ENCODE assay signal across 8 cellular contexts in genomic region chr11:134252539-134253188, GRCh38. TPM values are rescaled to one million over a fixed set of nuclear protein-coding genes. Genes with fewer than 3 reads are reported as not detected.
DNase-seq lines count a peak whose midpoint lies in the region; ATAC-seq, FAIRE-seq and TF ChIP-seq lines count a peak whose summit lies in the region.

No MANE protein-coding gene starts in this region.

- POLR2A ChIA-PET in A549 (lab: Yijun Ruan, JAX) = interaction anchor here (1.2 to 1.3 kb wide), 2 partner anchors 28 kb away, joined by 3 to 19 read pairs; partner anchors contain the start of genes NCAPD3 and VPS26B

- no peak for TF ChIP-seq CTCF in A549 (IDR thresholded peaks at IDR 0.05)
- no peak for TF ChIP-seq CTCF in OCI-LY3 (IDR thresholded peaks at IDR 0.05; ENCODE audit: low read depth, low read length)
- TF ChIP-seq CTCF in mammary epithelial cell (conservative IDR thresholded peaks at IDR 0.05 in 1 of 2, IDR thresholded peaks at IDR 0.05 in 1 of 2; ENCODE audit: extremely low read depth in 1 of 2, insufficient read depth in 1 of 2, low read depth in 1 of 2, low read length in 2 of 2) = no peak
- no peak for TF ChIP-seq CTCF in liver (IDR thresholded peaks at IDR 0.05; ENCODE audit: low read depth, low read length, missing input control)
- TF ChIP-seq CTCF in suprapubic skin (IDR thresholded peaks at IDR 0.05) = no peak

- CTCF ChIA-PET in A549 (lab: Yijun Ruan, JAX) (interaction anchor here (0.8 to 1.0 kb wide), 2 partner anchors 10 to 325 kb away, joined by 3 read pairs; no protein-coding TSS in a partner anchor), mammary epithelial cell (lab: Charles Lee; ENCODE audit: low non-redundant PET) (no interaction called here)

- no peak for FAIRE-seq in A549 (lab: Jason Lieb, UNC)

- H4K20me1 ChIP-seq in OCI-LY3 (ENCODE audit: insufficient read depth, low read length) (no peaks in the 10 kb centered on the region), mammary epithelial cell (ENCODE audit: insufficient read depth, low read length) (no peaks in the 10 kb centered on the region)

- H3K9me3 ChIP-seq in A549 (no peaks in the 10 kb centered on the region), OCI-LY3 (ENCODE audit: insufficient read depth, low read length) (no peaks in the 10 kb centered on the region), mammary epithelial cell (replicated peaks; ENCODE audit: insufficient read depth, low read length) (no peaks in the 10 kb centered on the region), liver (ENCODE audit: control insufficient read depth in 4 of 4, low read length in 3 of 4) (no peaks in the 10 kb centered on the region), suprapubic skin (no peaks in the 10 kb centered on the region)

- H3K4me2 ChIP-seq in A549 (peak overlapping the region; percentile 78), OCI-LY3 (ENCODE audit: low read length) (peak overlapping the region; percentile 92), mammary epithelial cell (ENCODE audit: insufficient read depth, low read depth, low read length) (peak overlapping the region; percentile 74)

- TF ChIP-seq RAD21 in A549 (conservative IDR thresholded peaks at IDR 0.05 in 1 of 2, IDR thresholded peaks at IDR 0.05 in 1 of 2) (no peak), liver (IDR thresholded peaks at IDR 0.05) (no peak)

- peak overlapping the region; percentile 59 to 89 for H3K27ac ChIP-seq in A549
- no peak overlapping the region; the same call in 1 of the 2 replicates for H3K27ac ChIP-seq in OCI-LY3 (ENCODE audit: low read length)
- no peak overlapping the region for H3K27ac ChIP-seq in mammary epithelial cell (ENCODE audit: insufficient read depth, low read depth, low read length)
- peak overlapping the region; percentile 79 to 81 for H3K27ac ChIP-seq in liver (ENCODE audit: low read depth in 1 of 2, low read length in 2 of 2)
- H3K27ac ChIP-seq in suprapubic skin = peak overlapping the region; percentile 74

- H2AFZ ChIP-seq in OCI-LY3 (ENCODE audit: low read depth, low read length) = peak overlapping the region; percentile 94
- H2AFZ ChIP-seq in mammary epithelial cell (ENCODE audit: low read depth, low read length) = peak overlapping the region; percentile 97

- TF ChIP-seq POLR2A in A549 (IDR thresholded peaks at IDR 0.05; ENCODE audit: low read length) (no peak), suprapubic skin (IDR thresholded peaks at IDR 0.05) (no peak)

- H3K4me3 ChIP-seq in A549 (peak overlapping the region; percentile 55), OCI-LY3 (ENCODE audit: low read length) (peak overlapping the region; percentile 91), mammary epithelial cell (replicated peaks in 1 of 3; ENCODE audit: insufficient read depth in 1 of 3, low read depth in 2 of 3, low read length in 3 of 3) (peak overlapping the region; percentile 87 to 94 (median 92)), liver (ENCODE audit: low read depth in 1 of 3, low read length in 3 of 3) (peak overlapping the region; percentile 90 to 100 (median 91)), suprapubic skin (peak overlapping the region; percentile 90)

- 16% methylated on average over 22 of the region's 22 CpGs for WGBS in A549 (ENCODE audit: missing lambda C conversion rate)
- WGBS in mammary epithelial cell (ENCODE audit: low coverage, missing lambda C conversion rate) = 2% methylated on average over 22 of the region's 22 CpGs
- 4% methylated on average over 22 of the region's 22 CpGs for WGBS in liver
- WGBS in suprapubic skin = 3% methylated on average over 22 of the region's 22 CpGs

- H3K79me2 ChIP-seq in OCI-LY3 (ENCODE audit: low read length) (peaks cover 14% of the 10 kb centered on the region), mammary epithelial cell (ENCODE audit: insufficient read depth, low read length) (peaks cover 39% of the 10 kb centered on the region)

- DNase-seq in A549 (ENCODE audit: low read depth in 1 of 2, low spot score in 1 of 2) (peak in 1 of 2 experiments; percentile 4), mammary epithelial cell (peak; percentile 45), suprapubic skin (ENCODE audit: low spot score in 2 of 2) (no peak), foreskin melanocyte (no peak)

- no TSS peak for BruUV-seq in mammary epithelial cell (replicated peaks; lab: Mats Ljungman, UMichigan)

- dilution Hi-C loops in mammary epithelial cell (cut with HindIII; ENCODE audit: low sequenced_read_pairs) = no loop called here

- H3K27me3 ChIP-seq in OCI-LY3 (ENCODE audit: low read depth, low read length) = no peaks in the 10 kb centered on the region
- H3K27me3 ChIP-seq in mammary epithelial cell (ENCODE audit: insufficient read depth, low read length) = no peaks in the 10 kb centered on the region
- H3K27me3 ChIP-seq in liver (ENCODE audit: control insufficient read depth in 4 of 4, insufficient read depth in 4 of 4, low read length in 3 of 4) = no peaks in the 10 kb centered on the region
- no peaks in the 10 kb centered on the region for H3K27me3 ChIP-seq in suprapubic skin

- intact Hi-C loops in mammary epithelial cell (cut with micrococcal nuclease) = loop anchor here (2.0 to 5.0 kb wide), 3 partner anchors 22 to 200 kb away; partner anchors contain the start of gene VPS26B

- H3K9ac ChIP-seq in OCI-LY3 (ENCODE audit: low read length) = peak overlapping the region; percentile 76
- peak overlapping the region; percentile 25 for H3K9ac ChIP-seq in mammary epithelial cell (ENCODE audit: insufficient read depth, low read length)
- H3K9ac ChIP-seq in liver (ENCODE audit: low read depth in 1 of 2, low read length in 2 of 2) = peak overlapping the region; percentile 55 to 98

- peaks cover 13% of the 10 kb centered on the region for H3K4me1 ChIP-seq in A549
- peaks cover 10% of the 10 kb centered on the region for H3K4me1 ChIP-seq in OCI-LY3 (ENCODE audit: low read length)
- peaks cover 6% of the 10 kb centered on the region for H3K4me1 ChIP-seq in mammary epithelial cell (ENCODE audit: insufficient read depth, low read length)
- H3K4me1 ChIP-seq in liver (ENCODE audit: control insufficient read depth in 4 of 4, insufficient read depth in 4 of 4, low read length in 3 of 4) = peaks cover 11 to 34% (median 30%) of the 10 kb centered on the region in 4 donors
- H3K4me1 ChIP-seq in suprapubic skin = peaks cover 30% of the 10 kb centered on the region

- no peak for TF ChIP-seq EP300 in A549 (IDR thresholded peaks at IDR 0.05)
- TF ChIP-seq EP300 in suprapubic skin (IDR thresholded peaks at IDR 0.05) = no peak

- ATAC-seq in A549 = peak; percentile 55 to 63
- peak; percentile 32 for ATAC-seq in GM18502 (IDR thresholded peaks at IDR 0.05; ENCODE audit: poor library complexity, unreplicated experiment)
- peak; percentile 27 for ATAC-seq in HG03060 (IDR thresholded peaks at IDR 0.05; ENCODE audit: low read depth, unreplicated experiment)

- H3K36me3 ChIP-seq in OCI-LY3 (replicated peaks; ENCODE audit: low read depth, low read length) = peaks cover 24% of the 10 kb centered on the region
- H3K36me3 ChIP-seq in mammary epithelial cell (ENCODE audit: insufficient read depth, low read length) = no peaks in the 10 kb centered on the region
- H3K36me3 ChIP-seq in liver (ENCODE audit: control insufficient read depth in 4 of 4, insufficient read depth in 3 of 4, low read depth in 1 of 4, low read length in 3 of 4) = peaks cover 0 to 19% (median 16%) of the 10 kb centered on the region in 4 donors
- H3K36me3 ChIP-seq in suprapubic skin = peaks cover 35% of the 10 kb centered on the region

- in situ Hi-C loops in mammary epithelial cell (cut with MboI; ENCODE audit: low sequenced_read_pairs in 2 of 2) = no loop called here

RNA-seq across cellular contexts. Expression of gene THYN1, which starts 0.5 kb away (rescaled TPM):
- polyA plus RNA-seq in A549 (2011; rRNA removed) (27.9 and 32.7 TPM in 2 replicates), A549 (2017; fragmentation: RNase III; extraction: RNeasy Plus Mini Kit Qiagen cat#74134 plus additional on column Dnase treatment) (16.9 to 22.6 TPM (median 20.8 TPM) in 3 replicates), mammary epithelial cell (42.9 TPM), liver (10 to 100 TPM; 22.1 to 34.3 TPM)
- 14.6 and 14.8 TPM in 2 replicates for polyA plus RNA-seq in A549 (2012; cell fraction: cytosol; rRNA removed)
- polyA plus RNA-seq in A549 (2012; cell fraction: nucleus; rRNA removed) = 5.8 and 7.7 TPM in 2 replicates
- 14.3 and 18.5 TPM in 2 replicates for polyA minus RNA-seq in A549 (2011; rRNA and poly(A)+ RNA removed)
- total RNA-seq in mammary epithelial cell (10 to 100 TPM; 30.2 to 38.0 TPM), liver (10 to 100 TPM; 25.3 to 26.8 TPM), suprapubic skin (10 to 100 TPM; 31.7 to 62.8 (median 42.6) TPM)
- 20.2 TPM for polyA minus RNA-seq in mammary epithelial cell

RNA-seq across cellular contexts. Expression of gene ACAD8, which starts 0.7 kb away (rescaled TPM):
- 16.8 and 16.9 TPM in 2 replicates for polyA plus RNA-seq in A549 (2011; rRNA removed)
- 11.6 TPM in 2 replicates for polyA plus RNA-seq in A549 (2012; cell fraction: cytosol; rRNA removed)
- polyA plus RNA-seq in A549 (2012; cell fraction: nucleus; rRNA removed) = 21.7 and 24.7 TPM in 2 replicates
- polyA plus RNA-seq in A549 (2017; fragmentation: RNase III; extraction: RNeasy Plus Mini Kit Qiagen cat#74134 plus additional on column Dnase treatment) = 13.5 to 15.9 TPM (median 14.3 TPM) in 3 replicates
- polyA minus RNA-seq in A549 (2011; rRNA and poly(A)+ RNA removed) = 6.7 and 10.0 TPM in 2 replicates
- 10 to 100 TPM; 20.8 to 21.0 TPM for total RNA-seq in mammary epithelial cell
- 19.5 TPM for polyA plus RNA-seq in mammary epithelial cell
- 27.5 TPM for polyA minus RNA-seq in mammary epithelial cell
- total RNA-seq in liver = 10 to 100 TPM; 14.1 to 32.2 TPM
- 10 to 100 TPM; 24.1 to 30.1 TPM for polyA plus RNA-seq in liver
- 10 to 100 TPM; 46.3 to 71.2 (median 59.8) TPM for total RNA-seq in suprapubic skin

RNA-seq across cellular contexts. Expression of gene GLB1L3, which starts 23.5 kb away (rescaled TPM):
- polyA plus RNA-seq in A549 (2011; rRNA removed) (not detected in 2 replicates), A549 (2017; fragmentation: RNase III; extraction: RNeasy Plus Mini Kit Qiagen cat#74134 plus additional on column Dnase treatment) (not detected in 3 replicates), mammary epithelial cell (2.1 TPM), liver (not detected)
- polyA plus RNA-seq in A549 (2012; cell fraction: cytosol; rRNA removed) = not detected in 2 replicates
- polyA plus RNA-seq in A549 (2012; cell fraction: nucleus; rRNA removed) = 0.01 and 0.06 TPM in 2 replicates
- not detected in 2 replicates for polyA minus RNA-seq in A549 (2011; rRNA and poly(A)+ RNA removed)
- total RNA-seq in mammary epithelial cell (1 to 10 TPM in 1 of 2 donors, under 1 TPM in 1; 0.50 to 6.3 TPM), liver (under 1 TPM in 1 of 2 donors, not detected in 1; 0.08 TPM), suprapubic skin (1 to 10 TPM; 5.1 to 6.1 (median 5.9) TPM)
- polyA minus RNA-seq in mammary epithelial cell = not detected

RNA-seq across cellular contexts. Expression of gene VPS26B, which starts 28.2 kb away (rescaled TPM):
- 25.7 and 26.3 TPM in 2 replicates for polyA plus RNA-seq in A549 (2011; rRNA removed)
- polyA plus RNA-seq in A549 (2012; cell fraction: cytosol; rRNA removed) = 20.2 and 21.8 TPM in 2 replicates
- polyA plus RNA-seq in A549 (2012; cell fraction: nucleus; rRNA removed) = 27.0 and 28.5 TPM in 2 replicates
- polyA plus RNA-seq in A549 (2017; fragmentation: RNase III; extraction: RNeasy Plus Mini Kit Qiagen cat#74134 plus additional on column Dnase treatment) = 18.6 to 20.7 TPM (median 19.2 TPM) in 3 replicates
- polyA minus RNA-seq in A549 (2011; rRNA and poly(A)+ RNA removed) = 39.3 and 41.2 TPM in 2 replicates
- 10 to 100 TPM; 46.0 to 46.6 TPM for total RNA-seq in mammary epithelial cell
- 32.1 TPM for polyA plus RNA-seq in mammary epithelial cell
- 63.9 TPM for polyA minus RNA-seq in mammary epithelial cell
- 10 to 100 TPM; 19.3 to 35.0 TPM for total RNA-seq in liver
- polyA plus RNA-seq in liver = 10 to 100 TPM; 12.6 to 21.1 TPM
- 10 to 100 TPM; 60.4 to 80.9 (median 74.4) TPM for total RNA-seq in suprapubic skin

RNA-seq across cellular contexts. Expression of gene NCAPD3, which starts 28.9 kb away (rescaled TPM):
- polyA plus RNA-seq in A549 (2011; rRNA removed) (35.8 and 36.0 TPM in 2 replicates), A549 (2017; fragmentation: RNase III; extraction: RNeasy Plus Mini Kit Qiagen cat#74134 plus additional on column Dnase treatment) (25.6 to 26.6 TPM (median 26.0 TPM) in 3 replicates), mammary epithelial cell (33.3 TPM), liver (10 to 100 TPM; 14.1 to 16.6 TPM)
- polyA plus RNA-seq in A549 (2012; cell fraction: cytosol; rRNA removed) = 25.7 and 27.8 TPM in 2 replicates
- polyA plus RNA-seq in A549 (2012; cell fraction: nucleus; rRNA removed) = 44.9 and 49.7 TPM in 2 replicates
- polyA minus RNA-seq in A549 (2011; rRNA and poly(A)+ RNA removed) = 46.3 and 49.3 TPM in 2 replicates
- total RNA-seq in mammary epithelial cell (10 to 100 TPM; 16.2 to 36.9 TPM), liver (10 to 100 TPM; 31.8 to 35.4 TPM), suprapubic skin (10 to 100 TPM; 26.8 to 37.6 (median 30.8) TPM)
- 26.0 TPM for polyA minus RNA-seq in mammary epithelial cell

Comparison
In these comparisons a context has a peak if more than half of its experiments do, and no peak if none do; other contexts are left out.
1. H3K27ac ChIP-seq: peak in A549 (2 of 2), liver (2 of 2) and suprapubic skin (single experiment); none in OCI-LY3 (single experiment) and mammary epithelial cell (single experiment).
2. H3K9ac ChIP-seq: peak in every context shown above with its lines; median percentile 76 in liver; 76 in OCI-LY3; 25 in mammary epithelial cell.
3. Peak in every context shown above with its lines, with median percentiles within 50 percentile points of each other: ATAC-seq, H3K4me2 ChIP-seq and H3K4me3 ChIP-seq.